ENCODE assay signal across 13 cellular contexts in the genomic region with DNA sequence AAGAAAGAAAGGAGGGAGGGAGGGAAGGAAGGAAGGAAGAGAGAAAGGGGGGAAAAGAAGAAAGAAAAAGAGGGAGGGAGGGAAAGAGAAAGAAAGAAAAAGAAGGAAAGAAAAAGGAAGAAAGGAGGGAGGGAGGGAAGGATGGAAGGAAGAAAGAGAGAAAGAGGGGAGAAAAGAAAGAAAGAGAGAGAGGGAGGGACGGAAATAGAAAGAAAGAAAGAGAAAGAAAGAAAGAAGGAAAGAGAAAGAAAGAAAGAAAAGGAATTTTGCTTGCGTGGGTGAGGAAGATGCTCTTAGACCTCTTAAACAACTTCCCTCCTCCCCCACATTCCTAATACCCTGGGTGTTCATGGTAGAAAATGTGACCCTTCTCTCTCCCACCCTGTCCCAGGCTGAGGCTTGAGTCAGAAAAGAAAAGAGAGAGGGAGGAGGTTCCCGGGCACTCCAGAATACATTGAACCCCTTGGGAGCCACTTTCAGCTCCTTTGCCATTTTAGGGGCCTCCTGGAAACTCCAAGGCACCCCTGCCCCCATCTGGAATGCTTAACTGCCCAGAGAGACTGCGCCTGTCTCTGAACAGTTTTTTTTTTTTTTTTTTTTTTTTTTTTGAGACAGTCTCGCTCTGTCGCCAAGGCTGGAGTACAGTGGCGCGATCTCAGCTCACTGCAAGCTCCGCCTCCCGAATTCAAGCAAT. TPM values are rescaled to one million over a fixed set of nuclear protein-coding genes. Genes with fewer than 3 reads are reported as not detected.
DNase-seq lines count a peak whose midpoint lies in the region; ATAC-seq and TF ChIP-seq lines count a peak whose summit lies in the region.
"Had no signal": no experiment of that assay in that cellular context is flagged by ENCODE, and none has a peak within 500 bp of the region (broad histone marks: within the 10 kb centered on the region; RNA-seq: fewer than 3 reads in every experiment).

No MANE protein-coding gene starts in this region.

- H3K27me3 Mint-ChIP-seq in MCF 10A (ENCODE audit: insufficient read depth, unreplicated experiment) (no peaks in the 10 kb centered on the region), brain (peaks cover 18% of the 10 kb centered on the region), type B pancreatic cell (peaks cover 16% of the 10 kb centered on the region)

- H3K4me2 ChIP-seq in OCI-LY7 (ENCODE audit: low read length): no peak overlapping the region
- H3K4me2 ChIP-seq: KMS-11 had no signal

- H3K27me3 ChIP-seq in breast epithelium (no peaks in the 10 kb centered on the region), thyroid gland (no peaks in the 10 kb centered on the region)
- H3K27me3 ChIP-seq: upper lobe of left lung had no signal

- WGBS in thyroid gland, 2 donors: 14 to 34% methylated on average over 10 of the region's 10 CpGs

- H3K9me2 ChIP-seq in OCI-LY7 (ENCODE audit: insufficient read depth, low read length): no peaks in the 10 kb centered on the region

- peaks cover 23% of the 10 kb centered on the region for H3K4me1 Mint-ChIP-seq in MCF 10A (ENCODE audit: insufficient read depth, unreplicated experiment)
- peaks cover 15% of the 10 kb centered on the region for H3K4me1 Mint-ChIP-seq in brain
- H3K4me1 Mint-ChIP-seq in type B pancreatic cell (ENCODE audit: unreplicated experiment): peaks cover 10% of the 10 kb centered on the region

- no peaks in the 10 kb centered on the region for H4K20me1 ChIP-seq in OCI-LY7 (ENCODE audit: insufficient read depth, low read length)

- peaks cover 5% of the 10 kb centered on the region for H3K36me3 Mint-ChIP-seq in MCF 10A (ENCODE audit: insufficient read depth, unreplicated experiment)
- H3K36me3 Mint-ChIP-seq in brain: peaks cover 7% of the 10 kb centered on the region
- no peaks in the 10 kb centered on the region for H3K36me3 Mint-ChIP-seq in type B pancreatic cell

- H2AFZ ChIP-seq in OCI-LY7 (ENCODE audit: low read length): no peak overlapping the region

- H3K27ac ChIP-seq in breast epithelium (no peak overlapping the region), thyroid gland (peak overlapping the region in 1 of 3 donors; percentile 24), OCI-LY7 (ENCODE audit: low read depth, low read length, poor library complexity, severe bottlenecking) (no peak overlapping the region)
- H3K27ac ChIP-seq: KMS-11 had no signal

- TF ChIP-seq POLR2A in breast epithelium (IDR thresholded peaks at IDR 0.05) (no peak), thyroid gland (IDR thresholded peaks at IDR 0.05) (no peak)

- no peaks in the 10 kb centered on the region for H3K9me3 Mint-ChIP-seq in MCF 10A (ENCODE audit: unreplicated experiment)
- peaks cover 0 to 4% (median 0%) of the 10 kb centered on the region in 5 experiments for H3K9me3 Mint-ChIP-seq in brain
- H3K9me3 Mint-ChIP-seq in type B pancreatic cell: peaks cover 4% of the 10 kb centered on the region

- intact Hi-C loops in breast epithelium (cut with DNase I; ENCODE audit: low total_unique reads) (loop anchor here (5.0 kb wide), 1 partner anchor 45 kb away; no protein-coding TSS in a partner anchor), MCF 10A (cut with micrococcal nuclease) (loop anchor here (10.0 kb wide), 1 partner anchor 103 kb away; no protein-coding TSS in a partner anchor), thyroid gland (cut with DNase I) (loop anchor here (5.0 kb wide), 1 partner anchor 155 kb away; no protein-coding TSS in a partner anchor), OCI-LY7 (cut with micrococcal nuclease; ENCODE audit: unreplicated experiment) (no loop called here)

- CTCF ChIA-PET in MCF 10A (lab: Yijun Ruan, JAX): interaction anchor here (0.5 to 6.0 kb wide), 15 partner anchors 8 to 322 kb away, joined by 3 to 72 read pairs (median 12); partner anchors contain the start of genes KANK3, MYO1F and RAB11B
- CTCF ChIA-PET in OCI-LY7 (lab: Charles Lee; ENCODE audit: unreplicated experiment): no interaction called here

- H3K27ac Mint-ChIP-seq in MCF 10A (ENCODE audit: low read depth, unreplicated experiment) (no peak overlapping the region), brain (peak overlapping the region in 4 of 5 experiments; percentile 23 to 87 (median 64)), type B pancreatic cell (no peak overlapping the region)

- TF ChIP-seq CTCF in breast epithelium (IDR thresholded peaks at IDR 0.05) (no peak), MCF 10A (IDR thresholded peaks at IDR 0.05; ENCODE audit: unreplicated experiment) (no peak), brain (conservative IDR thresholded peaks at IDR 0.05) (no peak), thyroid gland (IDR thresholded peaks at IDR 0.05) (no peak), type B pancreatic cell (conservative IDR thresholded peaks at IDR 0.05) (no peak), OCI-LY7 (conservative IDR thresholded peaks at IDR 0.05; ENCODE audit: low read length) (no peak)

- POLR2A ChIA-PET in MCF 10A (lab: Yijun Ruan, JAX) (interaction anchor here (0.6 to 2.9 kb wide), 4 partner anchors 13 to 187 kb away, joined by 3 to 9 read pairs (median 4); no protein-coding TSS in a partner anchor), OCI-LY7 (lab: Charles Lee) (no interaction called here)

- H3K9me3 ChIP-seq in breast epithelium: no peaks in the 10 kb centered on the region
- no peaks in the 10 kb centered on the region for H3K9me3 ChIP-seq in thyroid gland
- H3K9me3 ChIP-seq in OCI-LY7 (ENCODE audit: low read length): no peaks in the 10 kb centered on the region

- H3K4me1 ChIP-seq in breast epithelium (peaks cover 0 to 5% of the 10 kb centered on the region in 2 donors), thyroid gland (peaks cover 7 to 33% of the 10 kb centered on the region in 2 donors), OCI-LY7 (ENCODE audit: insufficient read depth, low read length, poor library complexity, severe bottlenecking) (no peaks in the 10 kb centered on the region)

- peak overlapping the region in 2 of 3 donors; percentile 13 to 32 for H3K4me3 ChIP-seq in breast epithelium
- no peak overlapping the region for H3K4me3 ChIP-seq in thyroid gland (replicated peaks in 1 of 3)
- no peak overlapping the region for H3K4me3 ChIP-seq in OCI-LY7 (ENCODE audit: low read depth, low read length, poor library complexity, severe bottlenecking)

- BruUV-seq in MCF 10A (replicated peaks; lab: Mats Ljungman, UMichigan) (no TSS peak), OCI-LY7 (replicated peaks; lab: Mats Ljungman, UMichigan) (no TSS peak)

- DNase-seq in breast epithelium (ENCODE audit: low spot score in 2 of 2) (no peak), MCF 10A (ENCODE audit: unreplicated experiment) (no peak), left kidney (ENCODE audit: low read depth, low spot score) (peak; percentile 86), thyroid gland (peak; percentile 64), type B pancreatic cell (ENCODE audit: extremely low spot score, unreplicated experiment) (no peak), OCI-LY7 (ENCODE audit: low spot score) (no peak)
- DNase-seq: caudate nucleus, hippocampal formation, NCI-H524 treated with DMSO at 0.1 percent for 48 hours, upper lobe of left lung had no signal

- ATAC-seq in HG03457 (IDR thresholded peaks at IDR 0.05; ENCODE audit: unreplicated experiment): no peak

- H3K4me3 Mint-ChIP-seq in MCF 10A (ENCODE audit: unreplicated experiment): no peak overlapping the region
- peak overlapping the region; percentile 26 to 62 (median 56) for H3K4me3 Mint-ChIP-seq in brain
- H3K4me3 Mint-ChIP-seq in type B pancreatic cell: no peak overlapping the region

- no peaks in the 10 kb centered on the region for H3K79me2 ChIP-seq in OCI-LY7 (ENCODE audit: insufficient read depth, low read depth, low read length)

- H3K36me3 ChIP-seq in breast epithelium: no peaks in the 10 kb centered on the region
- no peaks in the 10 kb centered on the region for H3K36me3 ChIP-seq in thyroid gland
- H3K36me3 ChIP-seq in OCI-LY7 (ENCODE audit: insufficient read depth, low read length): no peaks in the 10 kb centered on the region
- H3K36me3 ChIP-seq: upper lobe of left lung had no signal

RNA-seq across cellular contexts. Expression of gene KANK3, which starts 9.2 kb away (rescaled TPM):
- 10 to 100 TPM in 1 of 3 donors, 1 to 10 TPM in 2; 5.6 to 26.2 (median 7.8) TPM for total RNA-seq in breast epithelium
- total RNA-seq in MCF 10A (2022): 0.79 and 1.2 TPM in 2 replicates
- 3.2 TPM for polyA plus RNA-seq in brain (ENCODE audit: insufficient read depth, low read depth, low replicate concordance)
- 10 to 100 TPM; 21.1 to 49.7 (median 30.5) TPM for total RNA-seq in thyroid gland
- total RNA-seq in type B pancreatic cell (ENCODE audit: low replicate concordance): 1.6 and 3.1 TPM in 2 replicates
- 0.22 TPM in 1 of 2 replicates, not detected in the other for total RNA-seq in OCI-LY7 (2014; rRNA removed; shearing (Covaris generic))
- total RNA-seq in OCI-LY7 (2022): 0.11 and 0.57 TPM in 2 replicates

RNA-seq across cellular contexts. Expression of gene ANGPTL4, which starts 11.7 kb away (rescaled TPM):
- total RNA-seq in breast epithelium: 100 to 1,000 TPM in 2 of 3 donors, 10 to 100 TPM in 1; 90.9 to 186 (median 118) TPM
- total RNA-seq in MCF 10A (2022): 12.6 and 32.8 TPM in 2 replicates
- 23.4 TPM for polyA plus RNA-seq in brain (ENCODE audit: insufficient read depth, low read depth, low replicate concordance)
- 10 to 100 TPM; 19.9 to 99.8 (median 46.6) TPM for total RNA-seq in thyroid gland
- total RNA-seq in type B pancreatic cell (ENCODE audit: low replicate concordance): 4.2 and 4.7 TPM in 2 replicates
- not detected in 2 replicates for total RNA-seq in OCI-LY7 (2014; rRNA removed; shearing (Covaris generic))
- total RNA-seq in OCI-LY7 (2022): not detected in 2 replicates

RNA-seq across cellular contexts. Expression of gene RPS28, which starts 31.0 kb away (rescaled TPM):
- 1,000 to 10,000 TPM in 1 of 3 donors, 100 to 1,000 TPM in 2; 676 to 1,337 (median 789) TPM for total RNA-seq in breast epithelium
- total RNA-seq in MCF 10A (2022): 2,247 and 2,362 TPM in 2 replicates
- 2,519 TPM for polyA plus RNA-seq in brain (ENCODE audit: insufficient read depth, low read depth, low replicate concordance)
- 100 to 1,000 TPM; 262 to 525 (median 420) TPM for total RNA-seq in thyroid gland
- 1,715 and 2,131 TPM in 2 replicates for total RNA-seq in type B pancreatic cell (ENCODE audit: low replicate concordance)
- total RNA-seq in OCI-LY7 (2014; rRNA removed; shearing (Covaris generic)): 1,636 and 2,574 TPM in 2 replicates
- total RNA-seq in OCI-LY7 (2022): 2,187 and 2,253 TPM in 2 replicates

RNA-seq across cellular contexts. Expression of gene NDUFA7, which starts 31.1 kb away (rescaled TPM):
- total RNA-seq in breast epithelium (10 to 100 TPM; 23.2 to 27.5 (median 25.8) TPM), MCF 10A (2022) (83.2 and 91.8 TPM in 2 replicates), thyroid gland (10 to 100 TPM in 2 of 4 donors, 1 to 10 TPM in 2; 3.8 to 39.7 (median 17.0) TPM), type B pancreatic cell (ENCODE audit: low replicate concordance) (46.8 and 52.5 TPM in 2 replicates), OCI-LY7 (2022) (103 and 106 TPM in 2 replicates)
- 370 TPM for polyA plus RNA-seq in brain (ENCODE audit: insufficient read depth, low read depth, low replicate concordance)
- 59.2 and 93.0 TPM in 2 replicates for total RNA-seq in OCI-LY7 (2014; rRNA removed; shearing (Covaris generic))

RNA-seq across cellular contexts. Expression of gene RAB11B, which starts 37.9 kb away (rescaled TPM):
- total RNA-seq in breast epithelium: 10 to 100 TPM; 39.5 to 57.7 (median 41.3) TPM
- total RNA-seq in MCF 10A (2022): 67.2 and 73.3 TPM in 2 replicates
- polyA plus RNA-seq in brain (ENCODE audit: insufficient read depth, low read depth, low replicate concordance): 561 TPM
- 100 to 1,000 TPM in 2 of 4 donors, 10 to 100 TPM in 2; 91.2 to 137 (median 113) TPM for total RNA-seq in thyroid gland
- 106 and 123 TPM in 2 replicates for total RNA-seq in type B pancreatic cell (ENCODE audit: low replicate concordance)
- total RNA-seq in OCI-LY7 (2014; rRNA removed; shearing (Covaris generic)): 24.5 and 28.1 TPM in 2 replicates
- 84.9 and 96.8 TPM in 2 replicates for total RNA-seq in OCI-LY7 (2022)

Comparison
In these comparisons a context has a peak if more than half of its experiments do, and no peak if none do; other contexts are left out.
1. DNase-seq: peak in left kidney (single experiment) and thyroid gland (2 of 2); none in breast epithelium (0 of 2), MCF 10A (single experiment), type B pancreatic cell (single experiment) and OCI-LY7 (single experiment).
2. H3K4me3 ChIP-seq: peak in breast epithelium (2 of 3); none in thyroid gland (0 of 3) and OCI-LY7 (single experiment).
3. H3K27ac Mint-ChIP-seq: peak in brain (4 of 5); none in MCF 10A (single experiment) and type B pancreatic cell (single experiment).
4. H3K4me3 Mint-ChIP-seq: peak in brain (5 of 5); none in MCF 10A (single experiment) and type B pancreatic cell (single experiment).